In genomic region chr11:68480855-68481510, GRCh38 we compare ENCODE assay signal across 18 cellular contexts. TPM values are rescaled to one million over a fixed set of nuclear protein-coding genes. Genes with fewer than 3 reads are reported as not detected.
DNase-seq lines count a peak whose midpoint lies in the region; ATAC-seq, FAIRE-seq and TF ChIP-seq lines count a peak whose summit lies in the region.
"Had no signal": no experiment of that assay in that cellular context is flagged by ENCODE, and none has a peak within 500 bp of the region (broad histone marks: within the 10 kb centered on the region; RNA-seq: fewer than 3 reads in every experiment).

No MANE protein-coding gene starts in this region.

- no peaks in the 10 kb centered on the region for H3K9me3 Mint-ChIP-seq in activated naive CD4-positive, alpha-beta T cell treated with anti-CD3 and anti-CD28 coated beads, Interleukin-2, amount 50 U/mL, for 24 hours
- peaks cover 0 to 10% of the 10 kb centered on the region in 2 donors for H3K9me3 Mint-ChIP-seq in activated naive CD4-positive, alpha-beta T cell treated with anti-CD3 and anti-CD28 coated beads, Interleukin-2, amount 50 U/mL, for 72 hours
- no peaks in the 10 kb centered on the region for H3K9me3 Mint-ChIP-seq in memory B cell

- intact Hi-C loops in thyroid gland (cut with DNase I), result no loop called here

- ATAC-seq in activated naive CD4-positive, alpha-beta T cell treated with anti-CD3 and anti-CD28 coated beads, Interleukin-2, amount 50 U/mL, for 72 hours, result no peak
- no peak for ATAC-seq in memory B cell (ENCODE audit: low read depth)
- ATAC-seq in GM21515 (IDR thresholded peaks at IDR 0.05; ENCODE audit: unreplicated experiment), result no peak

- no peaks in the 10 kb centered on the region for H3K9me3 ChIP-seq in thyroid gland
- H3K9me3 ChIP-seq: testis had no signal

- H3K4me3 ChIP-seq in coronary artery (peak overlapping the region; percentile 22), thyroid gland (replicated peaks in 1 of 3) (no peak overlapping the region)
- H3K4me3 ChIP-seq: testis had no signal

- H3K4me3 Mint-ChIP-seq in activated naive CD4-positive, alpha-beta T cell treated with anti-CD3 and anti-CD28 coated beads, Interleukin-2, amount 50 U/mL, for 24 hours, result peak overlapping the region; percentile 8
- no peak overlapping the region for H3K4me3 Mint-ChIP-seq in memory B cell
- H3K4me3 Mint-ChIP-seq: activated CD4-positive, alpha-beta memory T cell treated with anti-CD3 and anti-CD28 coated beads for 36 hours; activated T-helper 1 cell treated with anti-CD3 and anti-CD28 coated beads, Interleukin-12 subunit alpha, Interleukin-12 subunit beta, Interleukin-2, Interleukin-4 antibody, amounts not matched to agents 30 ng/mL and 10 ng/mL and 1 ng/mL, durations not matched to agents 14 hours and 24 hours and 36 hours; neural crest cell had no signal

- DNase-seq in activated naive CD4-positive, alpha-beta T cell treated with anti-CD3 and anti-CD28 coated beads, Interleukin-2, amount 50 U/mL, for 72 hours (ENCODE audit: low spot score in 2 of 2), result no peak
- DNase-seq in coronary artery (ENCODE audit: low spot score) (no peak), memory B cell (ENCODE audit: low spot score in 2 of 2) (no peak), thyroid gland (no peak), NCI-H748 treated with DMSO at 0.1 percent for 48 hours (lab: John Stamatoyannopoulos, UW) (no peak), urothelium cell line (ENCODE audit: low spot score) (no peak)
- DNase-seq: activated CD4-positive, alpha-beta memory T cell treated with anti-CD3 and anti-CD28 coated beads for 36 hours; EL; NCI-H1436; retina; stimulated activated CD4-positive, alpha-beta T cell treated with anti-CD3 and anti-CD28 coated beads, Interleukin-2, amount 100 ng/mL, for 24 hours; testis had no signal

- peaks cover 31 to 40% of the 10 kb centered on the region in 2 donors for H3K4me1 ChIP-seq in thyroid gland

- peak overlapping the region; percentile 10 to 29 for H3K27ac ChIP-seq in coronary artery
- H3K27ac ChIP-seq in thyroid gland, result peak overlapping the region in 2 of 3 donors; percentile 22 to 37

- peaks cover 15% of the 10 kb centered on the region for H3K36me3 Mint-ChIP-seq in activated naive CD4-positive, alpha-beta T cell treated with anti-CD3 and anti-CD28 coated beads, Interleukin-2, amount 50 U/mL, for 24 hours
- peaks cover 0 to 62% of the 10 kb centered on the region in 2 donors for H3K36me3 Mint-ChIP-seq in activated naive CD4-positive, alpha-beta T cell treated with anti-CD3 and anti-CD28 coated beads, Interleukin-2, amount 50 U/mL, for 72 hours
- peaks cover 18% of the 10 kb centered on the region for H3K36me3 Mint-ChIP-seq in memory B cell

- peak overlapping the region; percentile 18 for H3K27ac Mint-ChIP-seq in activated naive CD4-positive, alpha-beta T cell treated with anti-CD3 and anti-CD28 coated beads, Interleukin-2, amount 50 U/mL, for 24 hours
- peak overlapping the region in 1 of 2 donors; percentile 45 for H3K27ac Mint-ChIP-seq in activated naive CD4-positive, alpha-beta T cell treated with anti-CD3 and anti-CD28 coated beads, Interleukin-2, amount 50 U/mL, for 72 hours
- peak overlapping the region; percentile 21 for H3K27ac Mint-ChIP-seq in memory B cell
- H3K27ac Mint-ChIP-seq: activated CD4-positive, alpha-beta memory T cell treated with anti-CD3 and anti-CD28 coated beads for 36 hours; activated T-helper 1 cell treated with anti-CD3 and anti-CD28 coated beads, Interleukin-12 subunit alpha, Interleukin-12 subunit beta, Interleukin-2, Interleukin-4 antibody, amounts not matched to agents 30 ng/mL and 10 ng/mL and 1 ng/mL, durations not matched to agents 14 hours and 24 hours and 36 hours had no signal

- TF ChIP-seq CTCF in coronary artery (IDR thresholded peaks at IDR 0.05), result no peak
- TF ChIP-seq CTCF in thyroid gland (IDR thresholded peaks at IDR 0.05), result no peak

- 30 to 33% methylated on average over 3 of the region's 3 CpGs for WGBS in thyroid gland, 2 donors

- TF ChIP-seq POLR2A in thyroid gland (IDR thresholded peaks at IDR 0.05), result no peak

- peaks cover 86% of the 10 kb centered on the region for H3K4me1 Mint-ChIP-seq in activated naive CD4-positive, alpha-beta T cell treated with anti-CD3 and anti-CD28 coated beads, Interleukin-2, amount 50 U/mL, for 24 hours
- H3K4me1 Mint-ChIP-seq in memory B cell, result peaks cover 46% of the 10 kb centered on the region
- H3K4me1 Mint-ChIP-seq: neural crest cell had no signal

- H3K27me3 Mint-ChIP-seq in activated naive CD4-positive, alpha-beta T cell treated with anti-CD3 and anti-CD28 coated beads, Interleukin-2, amount 50 U/mL, for 24 hours, result no peaks in the 10 kb centered on the region
- H3K27me3 Mint-ChIP-seq in memory B cell, result no peaks in the 10 kb centered on the region
- H3K27me3 Mint-ChIP-seq: activated CD4-positive, alpha-beta memory T cell treated with anti-CD3 and anti-CD28 coated beads for 36 hours had no signal

- FAIRE-seq in urothelium cell line (lab: Jason Lieb, UNC), result no peak
- FAIRE-seq: A204.1, TTC549 had no signal

- no peaks in the 10 kb centered on the region for H3K27me3 ChIP-seq in thyroid gland
- H3K27me3 ChIP-seq: testis had no signal

- no peaks in the 10 kb centered on the region for H3K36me3 ChIP-seq in thyroid gland

RNA-seq across cellular contexts. Expression of gene PPP6R3, which starts 20.4 kb away (rescaled TPM):
- total RNA-seq in activated naive CD4-positive, alpha-beta T cell treated with anti-CD3 and anti-CD28 coated beads, Interleukin-2, amount 50 U/mL, for 72 hours, result 100 to 1,000 TPM; 118 to 149 TPM
- total RNA-seq in thyroid gland, result 100 to 1,000 TPM; 238 to 334 (median 268) TPM
